21 cellular contexts compared by ENCODE assay signal in the genomic region with DNA sequence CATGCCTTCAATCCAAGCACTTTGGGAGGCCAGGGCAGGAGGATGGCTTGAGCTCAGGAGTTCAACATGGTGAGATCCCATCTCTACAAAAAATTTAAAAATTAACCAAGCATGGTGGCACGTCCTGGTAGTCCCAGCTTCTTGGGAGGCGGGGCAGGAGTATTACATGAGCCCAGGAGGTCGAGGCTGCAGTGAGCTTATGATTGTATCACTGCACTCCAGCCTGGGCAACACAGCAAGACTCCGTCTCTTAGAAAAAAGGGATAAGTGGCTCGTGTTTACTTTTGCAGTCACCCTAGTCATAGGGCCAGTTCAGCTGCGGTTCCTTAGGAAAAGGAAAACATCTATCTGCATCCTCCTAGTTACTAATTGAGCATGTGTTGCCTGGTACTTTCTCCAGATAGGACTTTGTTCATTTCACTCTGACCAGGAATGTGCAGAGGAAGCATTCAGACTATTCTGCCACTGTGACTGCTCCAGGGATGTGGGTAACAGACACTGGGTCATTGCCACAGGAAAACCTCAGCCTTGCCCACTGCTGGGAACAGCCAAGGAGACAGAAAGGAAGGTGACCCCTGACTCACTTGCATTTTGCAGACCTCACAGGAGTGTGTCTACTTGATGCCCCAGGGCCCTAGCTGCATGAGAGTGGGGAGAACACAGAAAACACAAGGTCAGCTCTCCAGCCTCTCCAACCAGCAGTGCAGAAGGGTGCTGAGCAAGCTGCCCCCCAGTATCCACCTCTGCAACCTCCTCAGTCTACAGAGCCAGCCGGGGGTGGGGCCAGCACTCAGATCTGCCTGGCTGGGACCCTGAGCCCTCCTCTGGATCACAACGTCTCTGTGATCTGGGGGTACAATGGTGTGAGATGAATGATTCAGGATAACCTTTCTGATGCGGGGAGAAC. TPM values are rescaled to one million over a fixed set of nuclear protein-coding genes. Genes with fewer than 3 reads are reported as not detected.
DNase-seq lines count a peak whose midpoint lies in the region; ATAC-seq and TF ChIP-seq lines count a peak whose summit lies in the region.
"Had no signal": no experiment of that assay in that cellular context is flagged by ENCODE, and none has a peak within 500 bp of the region (broad histone marks: within the 10 kb centered on the region; RNA-seq: fewer than 3 reads in every experiment).

No MANE protein-coding gene starts in this region.

- TF ChIP-seq EP300 in tibial nerve (IDR thresholded peaks at IDR 0.05), result no peak

- no peak overlapping the region for H3K4me3 Mint-ChIP-seq in nephron
- H3K4me3 Mint-ChIP-seq: activated naive CD8-positive, alpha-beta T cell treated with anti-CD3 and anti-CD28 coated beads, Interleukin-2, amount 50 U/mL, for 24 hours; CD4-positive, CD25-positive, alpha-beta regulatory T cell; stimulated activated effector memory CD8-positive, alpha-beta T cell treated with anti-CD3 and anti-CD28 coated beads, Interleukin-12 subunit alpha, Interleukin-12 subunit beta, amount 100 ng/mL, for 72 hours had no signal

- H3K9me3 Mint-ChIP-seq in nephron, result no peaks in the 10 kb centered on the region
- H3K9me3 Mint-ChIP-seq: activated naive CD8-positive, alpha-beta T cell treated with anti-CD3 and anti-CD28 coated beads, Interleukin-2, amount 50 U/mL, for 24 hours; CD4-positive, CD25-positive, alpha-beta regulatory T cell; naive thymus-derived CD8-positive, alpha-beta T cell; stimulated activated effector memory CD8-positive, alpha-beta T cell treated with anti-CD3 and anti-CD28 coated beads, Interleukin-12 subunit alpha, Interleukin-12 subunit beta, amount 100 ng/mL, for 72 hours had no signal

- H3K4me1 Mint-ChIP-seq in nephron, result peaks cover 56% of the 10 kb centered on the region
- H3K4me1 Mint-ChIP-seq: activated naive CD8-positive, alpha-beta T cell treated with anti-CD3 and anti-CD28 coated beads, Interleukin-2, amount 50 U/mL, for 24 hours had no signal

- no peak for ATAC-seq in HG03378 (IDR thresholded peaks at IDR 0.05; ENCODE audit: unreplicated experiment)
- no peak for ATAC-seq in mucosa of descending colon
- ATAC-seq: activated naive CD8-positive, alpha-beta T cell treated with anti-CD3 and anti-CD28 coated beads, Interleukin-2, amount 50 U/mL, for 24 hours; naive thymus-derived CD8-positive, alpha-beta T cell; pancreas; right lobe of liver; stimulated activated effector memory CD8-positive, alpha-beta T cell treated with anti-CD3 and anti-CD28 coated beads, Interleukin-12 subunit alpha, Interleukin-12 subunit beta, amount 100 ng/mL, for 72 hours had no signal

- peak overlapping the region in 2 of 3 experiments; percentile 43 to 80 for H3K27ac Mint-ChIP-seq in nephron
- H3K27ac Mint-ChIP-seq: activated naive CD8-positive, alpha-beta T cell treated with anti-CD3 and anti-CD28 coated beads, Interleukin-2, amount 50 U/mL, for 24 hours; CD4-positive, CD25-positive, alpha-beta regulatory T cell; stimulated activated effector memory CD8-positive, alpha-beta T cell treated with anti-CD3 and anti-CD28 coated beads, Interleukin-12 subunit alpha, Interleukin-12 subunit beta, amount 100 ng/mL, for 72 hours had no signal

- DNase-seq in EH (ENCODE audit: low read depth), result peak; percentile 51
- DNase-seq in NCI-H146 treated with DMSO at 0.1 percent for 48 hours (lab: John Stamatoyannopoulos, UW; ENCODE audit: unreplicated experiment), result peak; percentile 48
- DNase-seq in glomerular visceral epithelial cell (ENCODE audit: extremely low spot score), result peak; percentile 60
- DNase-seq in NCI-H2196 (lab: John Stamatoyannopoulos, UW; ENCODE audit: unreplicated experiment), result no peak
- DNase-seq in mucosa of descending colon, result no peak
- DNase-seq in tibial nerve (ENCODE audit: low spot score in 2 of 2), result no peak
- DNase-seq: activated CD4-positive, alpha-beta T cell treated with anti-CD3 and anti-CD28 coated beads for 4 hours; activated naive CD8-positive, alpha-beta T cell treated with anti-CD3 and anti-CD28 coated beads, Interleukin-2, amount 50 U/mL, for 24 hours; CD4-positive, CD25-positive, alpha-beta regulatory T cell; dermis blood vessel endothelial cell; mammary epithelial cell; naive thymus-derived CD8-positive, alpha-beta T cell; NCI-H1105 treated with DMSO at 0.1 percent for 48 hours; pancreas; SHP77 treated with DMSO at 0.1 percent for 48 hours; T-helper 1 cell; testis had no signal

- 77 to 83% methylated on average over 8 to 9 of the region's 9 CpGs for WGBS in tibial nerve, 2 donors

- H3K36me3 ChIP-seq in mucosa of descending colon (ENCODE audit: low read depth) (no peaks in the 10 kb centered on the region), tibial nerve (no peaks in the 10 kb centered on the region)
- H3K36me3 ChIP-seq: pancreas, right lobe of liver had no signal

- no peaks in the 10 kb centered on the region for H3K27me3 ChIP-seq in tibial nerve
- H3K27me3 ChIP-seq: pancreas, right lobe of liver, testis had no signal

- H3K4me3 ChIP-seq in mucosa of descending colon (no peak overlapping the region), tibial nerve (no peak overlapping the region)
- H3K4me3 ChIP-seq: pancreas, right lobe of liver, testis had no signal

- no peaks in the 10 kb centered on the region for H3K36me3 Mint-ChIP-seq in nephron (ENCODE audit: low read depth)
- H3K36me3 Mint-ChIP-seq: CD4-positive, CD25-positive, alpha-beta regulatory T cell; naive thymus-derived CD8-positive, alpha-beta T cell; stimulated activated effector memory CD8-positive, alpha-beta T cell treated with anti-CD3 and anti-CD28 coated beads, Interleukin-12 subunit alpha, Interleukin-12 subunit beta, amount 100 ng/mL, for 72 hours had no signal

- peaks cover 16% of the 10 kb centered on the region for H3K27me3 Mint-ChIP-seq in nephron (ENCODE audit: low read depth)
- H3K27me3 Mint-ChIP-seq: activated naive CD8-positive, alpha-beta T cell treated with anti-CD3 and anti-CD28 coated beads, Interleukin-2, amount 50 U/mL, for 24 hours had no signal

- intact Hi-C loops in mucosa of descending colon (cut with DNase I, micrococcal nuclease), result no loop called here

- no peak for TF ChIP-seq POLR2A in tibial nerve (IDR thresholded peaks at IDR 0.05)

- H3K9me3 ChIP-seq in mucosa of descending colon (no peaks in the 10 kb centered on the region), tibial nerve (no peaks in the 10 kb centered on the region)
- H3K9me3 ChIP-seq: pancreas, right lobe of liver, testis had no signal

- H3K27ac ChIP-seq in tibial nerve, result no peak overlapping the region
- H3K27ac ChIP-seq: pancreas, right lobe of liver, testis had no signal

- no peak for TF ChIP-seq CTCF in nephron (IDR thresholded peaks at IDR 0.05; ENCODE audit: unreplicated experiment in 3 of 3)
- no peak for TF ChIP-seq CTCF in mucosa of descending colon (IDR thresholded peaks at IDR 0.05)
- no peak for TF ChIP-seq CTCF in tibial nerve (IDR thresholded peaks at IDR 0.05)

- H3K4me1 ChIP-seq in mucosa of descending colon (ENCODE audit: low read depth) (no peaks in the 10 kb centered on the region), tibial nerve (peaks cover 0 to 6% (median 0%) of the 10 kb centered on the region in 4 donors)
- H3K4me1 ChIP-seq: pancreas, testis had no signal

RNA-seq across cellular contexts. Expression of a gene that starts 33.9 kb away (rescaled TPM):
- total RNA-seq in mucosa of descending colon (10 to 100 TPM; 39.5 to 58.1 (median 52.5) TPM), tibial nerve (10 to 100 TPM in 2 of 4 donors, 1 to 10 TPM in 2; 7.9 to 15.3 (median 11.0) TPM)

Comparison
In these comparisons a context has a peak if more than half of its experiments do, and no peak if none do; other contexts are left out.
1. DNase-seq: peak in EH (single experiment), NCI-H146 treated with DMSO at 0.1 percent for 48 hours (single experiment) and glomerular visceral epithelial cell (single experiment); none in NCI-H2196 (single experiment), mucosa of descending colon (0 of 3) and tibial nerve (0 of 2).